ENCODE assay signal across 20 cellular contexts in genomic region chr3:10394491-10395025, GRCh38.
DNase-seq lines count a peak whose midpoint lies in the region; ATAC-seq and TF ChIP-seq lines count a peak whose summit lies in the region.
"Had no signal": no experiment of that assay in that cellular context is flagged by ENCODE, and none has a peak within 500 bp of the region (broad histone marks: within the 10 kb centered on the region; RNA-seq: fewer than 3 reads in every experiment).

No MANE protein-coding gene starts in this region.

- H3K27me3 ChIP-seq in DOHH2 (ENCODE audit: control insufficient read depth, low read length) (no peaks in the 10 kb centered on the region), MM.1S (replicated peaks; ENCODE audit: insufficient read depth, low read length) (no peaks in the 10 kb centered on the region), dorsolateral prefrontal cortex (no peaks in the 10 kb centered on the region), spleen (replicated peaks in 1 of 7) (no peaks in the 10 kb centered on the region), thyroid gland (no peaks in the 10 kb centered on the region)
- H3K27me3 ChIP-seq: SJSA1 had no signal

- H2AFZ ChIP-seq in MM.1S (ENCODE audit: low read length), result 0 out of 2 replicates have a peak overlapping the region, but pooled peaks have one; percentile 14
- H2AFZ ChIP-seq: GM23248 had no signal

- H3K79me2 ChIP-seq in DOHH2 (ENCODE audit: control insufficient read depth, low read length) (no peaks in the 10 kb centered on the region), MM.1S (ENCODE audit: low read length) (no peaks in the 10 kb centered on the region)

- peak overlapping the region; percentile 11; the same call in 1 of the 2 replicates for H3K9ac ChIP-seq in MM.1S (ENCODE audit: low read length)
- H3K9ac ChIP-seq: GM23248 had no signal

- H4K20me1 ChIP-seq in DOHH2 (ENCODE audit: control insufficient read depth, insufficient read depth, low read depth, low read length), result no peaks in the 10 kb centered on the region
- no peaks in the 10 kb centered on the region for H4K20me1 ChIP-seq in MM.1S (ENCODE audit: insufficient read depth, low read length)

- H3K4me2 ChIP-seq in DOHH2 (ENCODE audit: low read length), result peak overlapping the region; percentile 56
- H3K4me2 ChIP-seq in MM.1S (ENCODE audit: low read depth, low read length), result peak overlapping the region; percentile 83; the same call in 1 of the 2 replicates
- H3K4me2 ChIP-seq: A549 had no signal

- no peak for DNase-seq in MM.1S
- no peak for DNase-seq in dorsolateral prefrontal cortex
- DNase-seq in spleen, result peak; percentile 56
- DNase-seq in thyroid gland, result no peak
- DNase-seq in MV-4-11 (lab: John Stamatoyannopoulos, UW), result no peak
- no peak for DNase-seq in activated effector memory CD4-positive, alpha-beta T cell treated with Interleukin-2 at 50 U/mL for 16 hours
- DNase-seq in Right ventricle myocardium inferior (ENCODE audit: missing footprints), result no peak
- DNase-seq: CD8-positive, alpha-beta T cell; DND-41; GM23248; KBM-7; NCI-H1105 treated with DMSO at 0.1 percent for 48 hours; NCI-H1694; NCI-H2081 treated with DMSO at 0.1 percent for 48 hours; NCI-H2171 treated with DMSO at 0.1 percent for 48 hours; NCI-H524 treated with DMSO at 0.1 percent for 48 hours; OCI-M1 had no signal

- H3K27ac ChIP-seq in DOHH2 (ENCODE audit: low read depth, low read length) (no peak overlapping the region), MM.1S (ENCODE audit: low read length) (peak overlapping the region; percentile 91), dorsolateral prefrontal cortex (peak overlapping the region in 35 of 59 donors; percentile 4 to 82 (median 64)), spleen (no peak overlapping the region), thyroid gland (no peak overlapping the region)
- H3K27ac ChIP-seq: A549, GM23248, SJSA1 had no signal

- TF ChIP-seq CTCF in DOHH2 (IDR thresholded peaks at IDR 0.05; ENCODE audit: low read depth, low read length, poor library complexity, severe bottlenecking), result no peak
- TF ChIP-seq CTCF in MM.1S (IDR thresholded peaks at IDR 0.05; ENCODE audit: low read length), result no peak
- TF ChIP-seq CTCF in dorsolateral prefrontal cortex (IDR thresholded peaks at IDR 0.05 in 54 of 56, conservative IDR thresholded peaks at IDR 0.05 in 2 of 56; ENCODE audit: low read depth in 1 of 56, partially characterized antibody in 56 of 56), result no peak
- no peak for TF ChIP-seq CTCF in spleen (IDR thresholded peaks at IDR 0.05 in 8 of 11, conservative IDR thresholded peaks at IDR 0.05 in 3 of 11)
- TF ChIP-seq CTCF in thyroid gland (IDR thresholded peaks at IDR 0.05), result no peak

- intact Hi-C loops in dorsolateral prefrontal cortex (cut with DNase I) (no loop called here), spleen (cut with DNase I; ENCODE audit: low total_unique reads) (no loop called here), thyroid gland (cut with DNase I) (no loop called here), Right ventricle myocardium inferior (cut with DNase I) (no loop called here)

- H3F3A ChIP-seq in DOHH2 (ENCODE audit: control insufficient read depth, insufficient read depth) (no peaks in the 10 kb centered on the region), MM.1S (ENCODE audit: insufficient read depth, low read length) (peaks cover 29% of the 10 kb centered on the region)

- peaks cover 8% of the 10 kb centered on the region for H3K36me3 ChIP-seq in DOHH2 (ENCODE audit: control insufficient read depth, low read length)
- H3K36me3 ChIP-seq in MM.1S (replicated peaks; ENCODE audit: insufficient read depth, low read length), result no peaks in the 10 kb centered on the region
- H3K36me3 ChIP-seq in spleen, result no peaks in the 10 kb centered on the region
- H3K36me3 ChIP-seq in thyroid gland, result no peaks in the 10 kb centered on the region
- H3K36me3 ChIP-seq: SJSA1 had no signal

- H3K4me3 ChIP-seq in DOHH2 (ENCODE audit: low read length) (no peak overlapping the region), MM.1S (ENCODE audit: low read length) (no peak overlapping the region), dorsolateral prefrontal cortex (no peak overlapping the region), spleen (no peak overlapping the region), thyroid gland (replicated peaks in 1 of 3) (no peak overlapping the region)
- H3K4me3 ChIP-seq: A549, GM23248, SJSA1 had no signal

- WGBS in spleen, 5 donors, result 90 to 98% (median 92%) methylated on average over 14 to 15 of the region's 15 CpGs
- WGBS in thyroid gland, 2 donors, result 81 to 98% methylated on average over 6 to 9 of the region's 15 CpGs

- TF ChIP-seq POLR2A in spleen (IDR thresholded peaks at IDR 0.05) (no peak), thyroid gland (IDR thresholded peaks at IDR 0.05) (no peak)

- no peaks in the 10 kb centered on the region for H3K9me2 ChIP-seq in DOHH2 (replicated peaks; ENCODE audit: control insufficient read depth, low read length)
- H3K9me2 ChIP-seq in MM.1S (replicated peaks; ENCODE audit: insufficient read depth, low read length), result no peaks in the 10 kb centered on the region

- ATAC-seq in Right ventricle myocardium inferior, result no peak
- ATAC-seq: A549 had no signal

- H3K9me3 ChIP-seq in DOHH2 (ENCODE audit: control insufficient read depth, insufficient read depth, low read length) (no peaks in the 10 kb centered on the region), MM.1S (replicated peaks; ENCODE audit: insufficient read depth, low read length) (no peaks in the 10 kb centered on the region), spleen (peaks cover 0 to 3% (median 2%) of the 10 kb centered on the region in 8 donors), thyroid gland (no peaks in the 10 kb centered on the region)
- H3K9me3 ChIP-seq: A549, SJSA1 had no signal

- H3K4me1 ChIP-seq in DOHH2 (ENCODE audit: control insufficient read depth, low read length) (peaks cover 50% of the 10 kb centered on the region), MM.1S (ENCODE audit: low read length) (peaks cover 54% of the 10 kb centered on the region), spleen (peaks cover 15 to 50% (median 30%) of the 10 kb centered on the region in 6 donors), thyroid gland (no peaks in the 10 kb centered on the region)
- H3K4me1 ChIP-seq: A549, SJSA1 had no signal

Comparison
In these comparisons a context has a peak if more than half of its experiments do, and no peak if none do; other contexts are left out.
1. H3K27ac ChIP-seq: peak in MM.1S (single experiment) and dorsolateral prefrontal cortex (35 of 59); none in DOHH2 (single experiment), spleen (0 of 8) and thyroid gland (0 of 3).